In genomic region chr1:67281246-67281645, GRCh38 we compare ENCODE assay signal across 20 cellular contexts. TPM values are rescaled to one million over a fixed set of nuclear protein-coding genes. Genes with fewer than 3 reads are reported as not detected.
DNase-seq lines count a peak whose midpoint lies in the region; ATAC-seq, FAIRE-seq and TF ChIP-seq lines count a peak whose summit lies in the region.
"Had no signal": no experiment of that assay in that cellular context is flagged by ENCODE, and none has a peak within 500 bp of the region (broad histone marks: within the 10 kb centered on the region; RNA-seq: fewer than 3 reads in every experiment).

No MANE protein-coding gene starts in this region.

- peaks cover 11% of the 10 kb centered on the region; the same call in 1 of the 2 replicates for H3K4me1 ChIP-seq in Caco-2
- H3K4me1 ChIP-seq in small intestine (ENCODE audit: control insufficient read depth in 2 of 2, insufficient read depth in 1 of 2, low read depth in 1 of 2, low read length in 1 of 2): no peaks in the 10 kb centered on the region

- H3K36me3 ChIP-seq in Caco-2 (ENCODE audit: control insufficient read depth, insufficient read depth, low read length) (no peaks in the 10 kb centered on the region), small intestine (ENCODE audit: control insufficient read depth in 2 of 2, insufficient read depth in 2 of 2, low read length in 2 of 2) (no peaks in the 10 kb centered on the region)

- no peak overlapping the region for H3K27ac ChIP-seq in small intestine (ENCODE audit: low read depth in 1 of 2, low read length in 1 of 2)
- H3K27ac ChIP-seq: BLaER1 treated with 17β-estradiol and CSF1 and Interleukin-3, amounts not matched to agents 10 nM and 100 nM had no signal

- CTCF ChIA-PET in Caco-2 (lab: Charles Lee): no interaction called here

- BruUV-seq in Caco-2 (replicated peaks; lab: Mats Ljungman, UMichigan): no TSS peak

- no peaks in the 10 kb centered on the region for H3K9me3 Mint-ChIP-seq in Caco-2 (ENCODE audit: unreplicated experiment)

- H3K9me3 ChIP-seq in Caco-2 (no peaks in the 10 kb centered on the region), small intestine (ENCODE audit: control insufficient read depth, low read depth) (no peaks in the 10 kb centered on the region)

- peak overlapping the region; percentile 0 for H3K4me3 Mint-ChIP-seq in Caco-2 (ENCODE audit: unreplicated experiment)
- H3K4me3 Mint-ChIP-seq: CD4-positive, CD25-positive, alpha-beta regulatory T cell; H9 had no signal

- no peaks in the 10 kb centered on the region for H3K4me1 Mint-ChIP-seq in Caco-2 (ENCODE audit: low read depth, unreplicated experiment)
- H3K4me1 Mint-ChIP-seq: H9 had no signal

- H3K27me3 Mint-ChIP-seq in Caco-2 (ENCODE audit: insufficient read depth, unreplicated experiment): no peaks in the 10 kb centered on the region
- H3K27me3 Mint-ChIP-seq: CD4-positive, CD25-positive, alpha-beta regulatory T cell had no signal

- H3K27me3 ChIP-seq in Caco-2 (replicated peaks; ENCODE audit: control insufficient read depth, insufficient read depth, low read length) (no peaks in the 10 kb centered on the region), small intestine (ENCODE audit: control insufficient read depth in 2 of 2, insufficient read depth in 2 of 2, low read length in 2 of 2) (no peaks in the 10 kb centered on the region)
- H3K27me3 ChIP-seq: BLaER1 treated with 17β-estradiol and CSF1 and Interleukin-3, amounts not matched to agents 10 nM and 100 nM had no signal

- no peak overlapping the region for H3K27ac Mint-ChIP-seq in Caco-2 (ENCODE audit: unreplicated experiment)
- H3K27ac Mint-ChIP-seq: CD4-positive, CD25-positive, alpha-beta regulatory T cell; H9 had no signal

- POLR2A ChIA-PET in Caco-2 (lab: Charles Lee): no interaction called here

- no peak for FAIRE-seq in small intestine (lab: Jason Lieb, UNC)
- FAIRE-seq: D721Med, G401.6, GM12891 had no signal

- 15 to 49% (median 35%) methylated on average over 3 of the region's 3 CpGs for WGBS in small intestine, 3 donors

- intact Hi-C loops in Caco-2 (cut with micrococcal nuclease; ENCODE audit: unreplicated experiment): no loop called here
- intact Hi-C loops in left colon (cut with DNase I, micrococcal nuclease): no loop called here

- ATAC-seq in left colon (peak; percentile 85), GM21526 (IDR thresholded peaks at IDR 0.05; ENCODE audit: low FRiP score, unreplicated experiment) (no peak)

- DNase-seq in Caco-2: peak in 1 of 2 experiments; percentile 5
- peak; percentile 25 for DNase-seq in LoVo (ENCODE audit: low spot score)
- no peak for DNase-seq in left colon
- peak; percentile 79 for DNase-seq in small intestine
- no peak for DNase-seq in amygdala (lab: John Stamatoyannopoulos, UW)
- no peak for DNase-seq in COR-L47 (lab: John Stamatoyannopoulos, UW)
- DNase-seq: ACHN; CD4-positive, CD25-positive, alpha-beta regulatory T cell; DMS153; DMS79 treated with DMSO at 0.1 percent for 48 hours; EL; GOT3; H9 had no signal

- H3K36me3 Mint-ChIP-seq in Caco-2 (ENCODE audit: insufficient read depth, unreplicated experiment): no peaks in the 10 kb centered on the region
- H3K36me3 Mint-ChIP-seq: CD4-positive, CD25-positive, alpha-beta regulatory T cell had no signal

- no peak overlapping the region for H3K4me3 ChIP-seq in Caco-2 (ENCODE audit: low read depth, low read length)
- no peak overlapping the region for H3K4me3 ChIP-seq in small intestine (ENCODE audit: low read depth in 1 of 2, low read length in 2 of 2)
- H3K4me3 ChIP-seq: BLaER1 treated with 17β-estradiol and CSF1 and Interleukin-3, amounts not matched to agents 10 nM and 100 nM had no signal

- no peak for TF ChIP-seq CTCF in Caco-2 (IDR thresholded peaks at IDR 0.05; ENCODE audit: insufficient read depth in 1 of 2, low read depth in 1 of 2, low read length in 1 of 2, severe bottlenecking in 1 of 2, unreplicated experiment in 1 of 2)

RNA-seq across cellular contexts. Expression of gene IL12RB2, which starts 26.4 kb away (rescaled TPM):
- 0.54 and 0.56 TPM in 2 replicates for total RNA-seq in Caco-2 (2022)
- total RNA-seq in left colon: under 1 TPM; 0.82 to 0.95 TPM
- under 1 TPM in 2 of 3 donors, not detected in 1; 0.21 to 0.54 TPM for polyA plus RNA-seq in small intestine
- total RNA-seq: A172, HT1080 had no signal

Comparison
In these comparisons a context has a peak if more than half of its experiments do, and no peak if none do; other contexts are left out.
1. DNase-seq: peak in LoVo (single experiment) and small intestine (single experiment); none in left colon (0 of 2), amygdala (0 of 56) and COR-L47 (single experiment).